In the genomic region with DNA sequence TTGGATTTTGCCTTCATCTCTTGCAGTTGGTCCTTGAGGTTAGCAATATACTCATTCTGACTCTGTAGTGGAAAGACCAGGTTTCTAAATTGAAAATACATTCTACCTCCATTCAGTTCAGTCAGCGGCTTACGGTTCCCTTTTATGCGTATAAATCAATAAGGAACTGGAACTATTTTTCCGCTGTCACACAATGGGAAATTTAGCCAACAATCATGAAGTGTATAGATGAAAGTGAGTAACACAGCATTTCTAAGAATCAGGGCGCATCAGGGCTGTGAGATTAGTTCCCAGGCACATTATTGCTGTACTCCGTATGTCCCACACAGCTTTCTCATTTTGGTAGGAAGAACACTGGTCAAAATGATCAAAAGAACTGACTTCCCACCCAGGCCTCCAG, we compare ENCODE assay signal across 26 cellular contexts. TPM values are rescaled to one million over a fixed set of nuclear protein-coding genes. Genes with fewer than 3 reads are reported as not detected.
A peak's percentile ranks its signal among the peaks of the same experiment; 100 is the strongest.
DNase-seq lines count a peak whose midpoint lies in the region; ATAC-seq and TF ChIP-seq lines count a peak whose summit lies in the region.
"Had no signal": no experiment of that assay in that cellular context is flagged by ENCODE, and none has a peak within 500 bp of the region (broad histone marks: within the 10 kb centered on the region; RNA-seq: fewer than 3 reads in every experiment).

No MANE protein-coding gene starts in this region.

- H3K36me3 Mint-ChIP-seq in activated CD4-positive, alpha-beta T cell treated with anti-CD3 and anti-CD28 coated beads for 36 hours (ENCODE audit: low read depth) = peaks cover 3% of the 10 kb centered on the region
- no peaks in the 10 kb centered on the region for H3K36me3 Mint-ChIP-seq in activated naive CD4-positive, alpha-beta T cell treated with anti-CD3 and anti-CD28 coated beads, Interleukin-2, amount 50 U/mL, for 72 hours
- H3K36me3 Mint-ChIP-seq in WTC11 = no peaks in the 10 kb centered on the region

- H3K4me3 ChIP-seq in neuronal stem cell (ENCODE audit: low read length in 2 of 2) = no peak overlapping the region
- H3K4me3 ChIP-seq: GM23338, HAP-1 had no signal

- H2BK15ac ChIP-seq in neuronal stem cell (ENCODE audit: low read length) = no peak overlapping the region

- H3K9me3 ChIP-seq in neuronal stem cell (replicated peaks in 1 of 2; ENCODE audit: control insufficient read depth in 2 of 2, insufficient read depth in 1 of 2, low read depth in 1 of 2, low read length in 2 of 2) = no peaks in the 10 kb centered on the region
- H3K9me3 ChIP-seq: BE2C, HAP-1 had no signal

- peak; percentile 13 for DNase-seq in activated CD4-positive, alpha-beta T cell treated with anti-CD3 and anti-CD28 coated beads for 36 hours
- DNase-seq in activated CD4-positive, alpha-beta T cell treated with anti-CD3 and anti-CD28 coated beads, Interleukin-2, amount 50 U/mL, for 1 hour = no peak
- no peak for DNase-seq in activated naive CD4-positive, alpha-beta T cell treated with anti-CD3 and anti-CD28 coated beads, Interleukin-2, amount 50 U/mL, for 72 hours (ENCODE audit: low spot score in 2 of 2)
- DNase-seq in activated naive CD4-positive, alpha-beta T cell (lab: John Stamatoyannopoulos, UW) = no peak
- DNase-seq in WTC11 (ENCODE audit: low spot score) (no peak), neuronal stem cell (ENCODE audit: low spot score) (no peak), AG08395 (ENCODE audit: low spot score) (no peak), medulla oblongata (ENCODE audit: extremely low spot score) (no peak)
- DNase-seq: BE2C; Calu3; DMS79 treated with DMSO at 0.1 percent for 48 hours; GF-D8; IMR-90; KG1; MM.1S; NCI-H2029; NCI-H446; NCI-H524 treated with DMSO at 0.1 percent for 48 hours; NCI-H82; NK-92 treated with Interleukin-12 subunit alpha and Interleukin-12 subunit beta, amount 100 ng/mL, for 24 hours; Right ventricle myocardium superior; RPMI8226 had no signal

- no peaks in the 10 kb centered on the region for H3K36me3 ChIP-seq in neuronal stem cell (replicated peaks in 1 of 2; ENCODE audit: control insufficient read depth in 2 of 2, insufficient read depth in 2 of 2, low read length in 2 of 2)
- H3K36me3 ChIP-seq: BE2C, HAP-1 had no signal

- no peak overlapping the region for H4K91ac ChIP-seq in neuronal stem cell (ENCODE audit: low read depth, low read length, poor library complexity)

- no peak overlapping the region for H2BK120ac ChIP-seq in neuronal stem cell (ENCODE audit: low read depth, low read length)

- no peak overlapping the region for H3K23ac ChIP-seq in neuronal stem cell (ENCODE audit: low read depth, low read length, poor library complexity)

- H3K27ac ChIP-seq in neuronal stem cell (replicated peaks; ENCODE audit: low read length) = no peak overlapping the region
- H3K27ac ChIP-seq: 22Rv1 had no signal

- no peak overlapping the region for H3K4ac ChIP-seq in neuronal stem cell (ENCODE audit: low read length)

- H2AK5ac ChIP-seq in neuronal stem cell (ENCODE audit: low read depth, low read length) = no peak overlapping the region

- H3K4me2 ChIP-seq in neuronal stem cell (ENCODE audit: insufficient read depth, low read length, poor library complexity, severe bottlenecking) = no peak overlapping the region
- H3K4me2 ChIP-seq: GM23338 had no signal

- CTCF ChIA-PET in activated CD4-positive, alpha-beta T cell treated with anti-CD3 and anti-CD28 coated beads for 36 hours (lab: Charles Lee) = interaction anchor here (0.7 kb wide), 1 partner anchor 8 kb away, joined by 3 read pairs; no protein-coding TSS in a partner anchor
- CTCF ChIA-PET in WTC11 (lab: Charles Lee) = no interaction called here

- no peaks in the 10 kb centered on the region for H3K9me3 Mint-ChIP-seq in activated CD4-positive, alpha-beta T cell treated with anti-CD3 and anti-CD28 coated beads for 36 hours (ENCODE audit: low read depth)
- H3K9me3 Mint-ChIP-seq in activated naive CD4-positive, alpha-beta T cell treated with anti-CD3 and anti-CD28 coated beads, Interleukin-2, amount 50 U/mL, for 72 hours = no peaks in the 10 kb centered on the region
- no peaks in the 10 kb centered on the region for H3K9me3 Mint-ChIP-seq in WTC11
- H3K9me3 Mint-ChIP-seq: CD14-positive monocyte, GM23338 had no signal

- H4K8ac ChIP-seq in neuronal stem cell (ENCODE audit: low read depth, low read length) = no peak overlapping the region

- intact Hi-C loops in activated CD4-positive, alpha-beta T cell treated with anti-CD3 and anti-CD28 coated beads for 36 hours (cut with DNase I, micrococcal nuclease) = no loop called here

- no peak overlapping the region for H2BK5ac ChIP-seq in neuronal stem cell (ENCODE audit: low read length)

- H2AFZ ChIP-seq in neuronal stem cell (ENCODE audit: low read length) = peak overlapping the region; percentile 5

- no CpG with 5 or more reads among the region's 6 CpGs for WGBS in neuronal stem cell (ENCODE audit: extremely low coverage in 2 of 2, insufficient read length in 2 of 2, insufficient replicate concordance in 1 of 2), 2 donors

- no peaks in the 10 kb centered on the region for H3K79me1 ChIP-seq in neuronal stem cell (ENCODE audit: low read depth, low read length)

- no peak overlapping the region for H2BK12ac ChIP-seq in neuronal stem cell (ENCODE audit: low read length)

- no peak overlapping the region for H3K27ac Mint-ChIP-seq in activated CD4-positive, alpha-beta T cell treated with anti-CD3 and anti-CD28 coated beads for 36 hours
- no peak overlapping the region for H3K27ac Mint-ChIP-seq in activated naive CD4-positive, alpha-beta T cell treated with anti-CD3 and anti-CD28 coated beads, Interleukin-2, amount 50 U/mL, for 72 hours
- H3K27ac Mint-ChIP-seq in WTC11 = peak overlapping the region; percentile 31; the same call in 1 of the 2 replicates
- H3K27ac Mint-ChIP-seq: CD14-positive monocyte, GM23338 had no signal

- H3K27me3 Mint-ChIP-seq in activated CD4-positive, alpha-beta T cell treated with anti-CD3 and anti-CD28 coated beads for 36 hours = no peaks in the 10 kb centered on the region
- no peaks in the 10 kb centered on the region for H3K27me3 Mint-ChIP-seq in WTC11 (ENCODE audit: low read depth)

- no peak for TF ChIP-seq CTCF in WTC11 (IDR thresholded peaks at IDR 0.05)

- POLR2A ChIA-PET in activated CD4-positive, alpha-beta T cell treated with anti-CD3 and anti-CD28 coated beads for 36 hours (lab: Charles Lee) = no interaction called here
- POLR2A ChIA-PET in WTC11 (lab: Charles Lee) = no interaction called here

- no peak overlapping the region for H3K18ac ChIP-seq in neuronal stem cell (ENCODE audit: low read length)

- no peak overlapping the region for H3K9ac ChIP-seq in neuronal stem cell (ENCODE audit: low read depth, low read length, poor library complexity)

- ATAC-seq in activated CD4-positive, alpha-beta T cell treated with anti-CD3 and anti-CD28 coated beads for 36 hours = peak; percentile 71
- peak; percentile 36 to 58 for ATAC-seq in activated naive CD4-positive, alpha-beta T cell treated with anti-CD3 and anti-CD28 coated beads, Interleukin-2, amount 50 U/mL, for 72 hours
- no peak for ATAC-seq in WTC11

- H3K4me1 ChIP-seq in neuronal stem cell (ENCODE audit: control insufficient read depth in 2 of 2, insufficient read depth in 1 of 2, low read depth in 1 of 2, low read length in 2 of 2) = peaks cover 5 to 14% of the 10 kb centered on the region in 2 donors
- H3K4me1 ChIP-seq: BE2C, HAP-1 had no signal

- H3K14ac ChIP-seq in neuronal stem cell (ENCODE audit: low read length) = no peak overlapping the region

- no peaks in the 10 kb centered on the region for H3K27me3 ChIP-seq in neuronal stem cell (ENCODE audit: control insufficient read depth in 3 of 3, insufficient read depth in 3 of 3, low read depth in 1 of 3, low read length in 3 of 3)
- H3K27me3 ChIP-seq: BE2C had no signal

- H3K4me3 Mint-ChIP-seq in activated CD4-positive, alpha-beta T cell treated with anti-CD3 and anti-CD28 coated beads for 36 hours = no peak overlapping the region
- no peak overlapping the region for H3K4me3 Mint-ChIP-seq in WTC11
- H3K4me3 Mint-ChIP-seq: CD14-positive monocyte, GM23338 had no signal

- H3K4me1 Mint-ChIP-seq in activated CD4-positive, alpha-beta T cell treated with anti-CD3 and anti-CD28 coated beads for 36 hours = peaks cover 6% of the 10 kb centered on the region
- H3K4me1 Mint-ChIP-seq in WTC11 = peaks cover 10% of the 10 kb centered on the region
- H3K4me1 Mint-ChIP-seq: CD14-positive monocyte had no signal

TF ChIP-seq in WTC11, 78 proteins besides CTCF, POLR2A, EP300 and RAD21 (continues in another document):
- no peak for TF ChIP-seq FOXP4 (CRISPR knock-in tag; IDR thresholded peaks at IDR 0.05)

RNA-seq across cellular contexts. Expression of gene RPL35A, which starts 36.0 kb away (rescaled TPM):
- 1,000 to 10,000 TPM; 1,121 to 1,734 TPM for total RNA-seq in activated CD4-positive, alpha-beta T cell treated with anti-CD3 and anti-CD28 coated beads for 36 hours
- 1,000 to 10,000 TPM; 1,604 to 1,708 TPM for total RNA-seq in activated naive CD4-positive, alpha-beta T cell treated with anti-CD3 and anti-CD28 coated beads, Interleukin-2, amount 50 U/mL, for 72 hours
- total RNA-seq in WTC11 (2021) = 1,384 to 1,463 TPM (median 1,429 TPM) in 3 replicates
- 4,075 TPM for polyA plus RNA-seq in neuronal stem cell (2013, experiment 1 of 2)
- 4,118 TPM for polyA plus RNA-seq in neuronal stem cell (2013, experiment 2 of 2)

RNA-seq across cellular contexts. Expression of gene LMLN, which starts 46.0 kb away (rescaled TPM):
- total RNA-seq in activated CD4-positive, alpha-beta T cell treated with anti-CD3 and anti-CD28 coated beads for 36 hours = 1 to 10 TPM; 4.3 to 7.7 TPM
- 1 to 10 TPM; 2.4 to 8.4 TPM for total RNA-seq in activated naive CD4-positive, alpha-beta T cell treated with anti-CD3 and anti-CD28 coated beads, Interleukin-2, amount 50 U/mL, for 72 hours
- total RNA-seq in WTC11 (2021) = 3.6 to 5.2 TPM (median 4.2 TPM) in 3 replicates
- polyA plus RNA-seq in neuronal stem cell (2013, experiment 1 of 2) = 3.9 TPM
- 4.3 TPM for polyA plus RNA-seq in neuronal stem cell (2013, experiment 2 of 2)
